2 cellular contexts compared by ENCODE assay signal in genomic region chr12:108321688-108322087, GRCh38.
TF ChIP-seq lines count a peak whose summit lies in the region.

No MANE protein-coding gene starts in this region.

TF ChIP-seq in IMR-90, 13 proteins besides CTCF, POLR2A, EP300 and RAD21:
- TF ChIP-seq CHD1 (IDR thresholded peaks at IDR 0.05; ENCODE audit: low read depth, low read length) (no peak), ELK1 (IDR thresholded peaks at IDR 0.05; ENCODE audit: borderline replicate concordance, low read depth, low read length) (no peak), RCOR1 (IDR thresholded peaks at IDR 0.05; ENCODE audit: insufficient replicate concordance, low read length) (no peak), NFE2L2 (IDR thresholded peaks at IDR 0.05; ENCODE audit: low read depth, low read length) (no peak), CEBPB (IDR thresholded peaks at IDR 0.05; ENCODE audit: low read depth, low read length) (no peak), MXI1 (IDR thresholded peaks at IDR 0.05; ENCODE audit: borderline replicate concordance, low read depth, low read length) (no peak), RFX5 (IDR thresholded peaks at IDR 0.05; ENCODE audit: low read depth, low read length) (no peak), BHLHE40 (IDR thresholded peaks at IDR 0.05; ENCODE audit: low read depth, low read length) (no peak), MAFK (IDR thresholded peaks at IDR 0.05; ENCODE audit: low read depth, low read length) (no peak), FOS (IDR thresholded peaks at IDR 0.05; ENCODE audit: low read depth, low read length) (no peak), USF2 (IDR thresholded peaks at IDR 0.05; ENCODE audit: low read depth, low read length) (no peak), SMC3 (IDR thresholded peaks at IDR 0.05; ENCODE audit: low read depth, low read length) (no peak), MAZ (IDR thresholded peaks at IDR 0.05; ENCODE audit: borderline replicate concordance, low read depth, low read length) (no peak)
TF ChIP-seq in IMR-90: peak in this region for 0.

TF ChIP-seq in H1, 55 proteins besides CTCF, POLR2A, EP300 and RAD21:
- TF ChIP-seq POLR2AphosphoS5 (IDR thresholded peaks at IDR 0.05; ENCODE audit: low read depth, low read length) (no peak), HDAC6 (IDR thresholded peaks at IDR 0.05; ENCODE audit: low read depth, low read length) (no peak), SAP30 (IDR thresholded peaks at IDR 0.05; ENCODE audit: insufficient read depth, insufficient replicate concordance, low read length) (no peak), SUZ12 (IDR thresholded peaks at IDR 0.05; ENCODE audit: low read length) (no peak), RXRA (IDR thresholded peaks at IDR 0.05; ENCODE audit: insufficient read depth, low read depth, low read length) (no peak), BACH1 (IDR thresholded peaks at IDR 0.05; ENCODE audit: low read length) (no peak), ATF2 (IDR thresholded peaks at IDR 0.05; ENCODE audit: low read length) (no peak), BRCA1 (IDR thresholded peaks at IDR 0.05; ENCODE audit: low read depth, low read length) (no peak), CHD1 (IDR thresholded peaks at IDR 0.05; ENCODE audit: low read depth, low read length) (no peak), YY1 (IDR thresholded peaks at IDR 0.05; ENCODE audit: low read depth, low read length) (no peak), SRF (IDR thresholded peaks at IDR 0.05; ENCODE audit: low read depth, low read length) (no peak), SP2 (IDR thresholded peaks at IDR 0.05; ENCODE audit: low read length) (no peak), E2F6 (IDR thresholded peaks at IDR 0.05) (no peak), TCF12 (IDR thresholded peaks at IDR 0.05; ENCODE audit: low read depth, low read length) (no peak), USF2 (IDR thresholded peaks at IDR 0.05; ENCODE audit: low read length) (no peak), RFX5 (IDR thresholded peaks at IDR 0.05; ENCODE audit: borderline replicate concordance, low read depth, low read length) (no peak), HDAC2 (IDR thresholded peaks at IDR 0.05; ENCODE audit: borderline replicate concordance in 1 of 2, low read depth in 2 of 2, low read length in 2 of 2) (no peak), TEAD4 (IDR thresholded peaks at IDR 0.05; ENCODE audit: low read depth, low read length) (no peak), JUN (IDR thresholded peaks at IDR 0.05; ENCODE audit: low read depth, low read length) (no peak)
